12 cellular contexts compared by ENCODE assay signal in the genomic region with DNA sequence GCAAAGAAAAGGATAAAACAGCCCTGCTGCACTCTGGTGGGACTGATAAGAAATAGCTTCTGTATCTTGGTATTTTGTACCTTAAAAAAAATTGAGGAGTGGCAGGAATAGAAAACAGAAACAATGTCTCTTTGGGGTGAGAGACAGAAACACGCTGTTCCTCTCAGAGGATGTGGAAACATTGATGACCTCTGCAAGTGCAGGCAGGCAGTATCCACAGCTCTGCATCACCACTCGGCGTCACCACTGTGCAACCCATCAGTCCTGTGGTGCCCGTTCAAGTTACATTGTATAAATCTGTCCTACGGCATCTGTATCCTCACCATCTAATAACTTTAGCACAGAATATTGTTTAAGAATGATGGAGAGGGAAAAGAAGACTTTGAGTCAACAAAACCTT.
DNase-seq lines count a peak whose midpoint lies in the region; ATAC-seq, FAIRE-seq and TF ChIP-seq lines count a peak whose summit lies in the region.
"Had no signal": no experiment of that assay in that cellular context is flagged by ENCODE, and none has a peak within 500 bp of the region (broad histone marks: within the 10 kb centered on the region; RNA-seq: fewer than 3 reads in every experiment).

No MANE protein-coding gene starts in this region.

- peaks cover 2% of the 10 kb centered on the region for H3K36me3 Mint-ChIP-seq in activated CD4-positive, alpha-beta memory T cell treated with anti-CD3 and anti-CD28 coated beads for 36 hours

- CTCF ChIA-PET in activated CD4-positive, alpha-beta memory T cell treated with anti-CD3 and anti-CD28 coated beads for 36 hours (lab: Charles Lee), result no interaction called here

- intact Hi-C loops in activated CD4-positive, alpha-beta memory T cell treated with anti-CD3 and anti-CD28 coated beads for 36 hours (cut with micrococcal nuclease), result no loop called here

- H3K9me3 Mint-ChIP-seq in activated CD4-positive, alpha-beta memory T cell treated with anti-CD3 and anti-CD28 coated beads for 36 hours, result peaks cover 23% of the 10 kb centered on the region

- no peak for FAIRE-seq in bronchial epithelial cell (lab: Jason Lieb, UNC)
- FAIRE-seq: HTR-8/SVneo had no signal

- H3K27me3 Mint-ChIP-seq in activated CD4-positive, alpha-beta memory T cell treated with anti-CD3 and anti-CD28 coated beads for 36 hours, result no peaks in the 10 kb centered on the region
- H3K27me3 Mint-ChIP-seq: progenitor cell of endocrine pancreas had no signal

- DNase-seq in bronchial epithelial cell (ENCODE audit: low read depth), result peak; percentile 62
- DNase-seq in lung microvascular endothelial cell (ENCODE audit: low read depth in 2 of 2), result peak; percentile 61 to 89
- no peak for DNase-seq in activated CD4-positive, alpha-beta memory T cell treated with anti-CD3 and anti-CD28 coated beads for 36 hours
- no peak for DNase-seq in NCI-H128 (lab: John Stamatoyannopoulos, UW; ENCODE audit: unreplicated experiment)
- DNase-seq: T-helper 9 cell had no signal

- H3K36me3 ChIP-seq in bronchial epithelial cell (ENCODE audit: control insufficient read depth, insufficient read depth, low read length), result no peaks in the 10 kb centered on the region

- ATAC-seq in GM18498 (IDR thresholded peaks at IDR 0.05; ENCODE audit: unreplicated experiment) (peak; percentile 97), HG03064 (IDR thresholded peaks at IDR 0.05; ENCODE audit: low read depth, unreplicated experiment) (peak; percentile 89), HG02642 (IDR thresholded peaks at IDR 0.05; ENCODE audit: poor library complexity, unreplicated experiment) (no peak), HG03159 (IDR thresholded peaks at IDR 0.05; ENCODE audit: unreplicated experiment) (no peak)

- H3K4me3 ChIP-seq in bronchial epithelial cell (ENCODE audit: low read depth, low read length), result no peak overlapping the region
- H3K4me3 ChIP-seq: dorsolateral prefrontal cortex had no signal

- H3K4me3 Mint-ChIP-seq in activated CD4-positive, alpha-beta memory T cell treated with anti-CD3 and anti-CD28 coated beads for 36 hours, result no peak overlapping the region

- H3K27me3 ChIP-seq in bronchial epithelial cell (ENCODE audit: control insufficient read depth, insufficient read depth, low read length), result no peaks in the 10 kb centered on the region
- H3K27me3 ChIP-seq: dorsolateral prefrontal cortex had no signal

- no peak for TF ChIP-seq CTCF in bronchial epithelial cell (IDR thresholded peaks at IDR 0.05; ENCODE audit: insufficient read depth, low read length, severe bottlenecking)

- POLR2A ChIA-PET in activated CD4-positive, alpha-beta memory T cell treated with anti-CD3 and anti-CD28 coated beads for 36 hours (lab: Charles Lee), result no interaction called here

- H3K4me1 Mint-ChIP-seq in activated CD4-positive, alpha-beta memory T cell treated with anti-CD3 and anti-CD28 coated beads for 36 hours (ENCODE audit: low read depth), result no peaks in the 10 kb centered on the region

- H3K27ac Mint-ChIP-seq in activated CD4-positive, alpha-beta memory T cell treated with anti-CD3 and anti-CD28 coated beads for 36 hours, result no peak overlapping the region
- H3K27ac Mint-ChIP-seq: progenitor cell of endocrine pancreas had no signal

Comparison
In these comparisons a context has a peak if more than half of its experiments do, and no peak if none do; other contexts are left out.
1. ATAC-seq: peak in GM18498 (single experiment) and HG03064 (single experiment); none in HG02642 (single experiment) and HG03159 (single experiment).
2. DNase-seq: peak in bronchial epithelial cell (single experiment) and lung microvascular endothelial cell (2 of 2); none in activated CD4-positive, alpha-beta memory T cell treated with anti-CD3 and anti-CD28 coated beads for 36 hours (single experiment) and NCI-H128 (single experiment).